8 cellular contexts compared by ENCODE assay signal in the genomic region with DNA sequence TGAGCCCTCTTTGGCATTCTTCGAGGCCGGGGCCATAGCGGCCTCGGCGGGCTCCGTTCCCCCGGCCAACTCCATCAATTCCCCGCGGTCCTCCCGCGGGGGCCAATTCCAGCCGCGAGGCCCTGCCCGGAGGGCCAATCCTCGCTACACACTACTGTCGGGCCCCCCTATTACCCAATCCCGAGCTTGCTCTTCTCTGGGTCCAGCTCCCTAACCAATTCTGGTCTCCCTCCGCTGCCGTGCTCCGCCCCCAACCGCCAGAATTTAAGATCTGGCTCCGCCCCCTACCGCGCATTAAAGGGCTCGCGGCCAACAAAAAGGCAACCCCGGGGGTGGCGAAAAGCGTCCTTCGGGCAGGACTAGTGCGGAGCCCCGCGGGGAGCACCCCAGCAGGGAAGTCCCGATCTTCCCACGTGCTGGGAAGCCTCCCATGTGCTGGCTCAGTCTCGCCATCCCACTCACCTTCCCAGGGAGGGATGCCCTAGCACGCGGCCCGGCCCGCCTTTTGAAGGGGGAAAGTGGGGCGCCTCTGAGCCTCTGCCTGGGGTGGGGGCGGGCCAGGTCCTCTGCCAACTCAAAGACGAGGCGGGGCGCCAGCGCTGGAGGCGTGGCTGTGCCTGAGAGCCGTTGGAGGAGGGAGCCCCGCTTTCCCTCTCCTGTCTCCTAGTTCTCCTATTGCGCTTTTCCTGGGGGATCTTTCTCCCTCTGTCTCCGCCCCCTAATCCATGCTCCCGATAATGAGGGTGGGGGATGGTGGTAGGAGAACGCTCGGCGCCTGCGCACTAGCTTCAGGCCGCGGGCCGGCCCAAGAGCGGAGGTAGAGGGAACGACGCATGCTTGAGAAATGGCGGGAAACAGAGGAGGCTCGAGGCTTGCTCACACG. TPM values are rescaled to one million over a fixed set of nuclear protein-coding genes. Genes with fewer than 3 reads are reported as not detected.
DNase-seq lines count a peak whose midpoint lies in the region; ATAC-seq, FAIRE-seq and TF ChIP-seq lines count a peak whose summit lies in the region.

No MANE protein-coding gene starts in this region.

- CTCF ChIA-PET in HepG2 (lab: Yijun Ruan, JAX; ENCODE audit: low intra/inter-chr PET ratio, low total read pairs), result interaction anchor here (1.0 to 3.4 kb wide), 3 partner anchors 10 to 105 kb away, joined by 5 to 25 read pairs (median 6); no protein-coding TSS in a partner anchor

- H3K36me3 ChIP-seq in HepG2 (replicated peaks in 1 of 2; ENCODE audit: control insufficient read depth in 1 of 2, insufficient read depth in 2 of 2, low read length in 2 of 2), result no peaks in the 10 kb centered on the region

- H3K4me1 ChIP-seq in HepG2 (ENCODE audit: insufficient read depth, low read length), result peaks cover 67% of the 10 kb centered on the region

- TF ChIP-seq POLR2A in HepG2 (IDR thresholded peaks at IDR 0.05; ENCODE audit: insufficient read depth in 1 of 2, low read depth in 2 of 2, low read length in 2 of 2), result no peak

- ATAC-seq in GM18861 (IDR thresholded peaks at IDR 0.05; ENCODE audit: unreplicated experiment) (peak; percentile 76), HG03064 (IDR thresholded peaks at IDR 0.05; ENCODE audit: low read depth, unreplicated experiment) (peak; percentile 84), HepG2 (no peak)

- no peak for TF ChIP-seq EP300 in HepG2 (IDR thresholded peaks at IDR 0.05; ENCODE audit: low read depth in 2 of 2, low read length in 2 of 2)
- TF ChIP-seq EP300 in HepG2 (CRISPR knock-in tag; IDR thresholded peaks at IDR 0.05; ENCODE audit: borderline replicate concordance), result no peak

- POLR2A ChIA-PET in HepG2 (lab: Yijun Ruan, JAX), result interaction anchor here (0.9 to 2.2 kb wide), 3 partner anchors 10 to 105 kb away, joined by 3 to 13 read pairs (median 6); partner anchors contain the start of gene CEACAM1

- BruUV-seq in HepG2 (replicated peaks; lab: Mats Ljungman, UMichigan), result no TSS peak

- H3K79me2 ChIP-seq in HepG2 (ENCODE audit: insufficient read depth, low read length), result no peaks in the 10 kb centered on the region

- no peak for FAIRE-seq in HepG2 (lab: Jason Lieb, UNC)

- TF ChIP-seq CTCF in 22Rv1 (IDR thresholded peaks at IDR 0.05) (no peak), HepG2 (CRISPR knock-in tag; IDR thresholded peaks at IDR 0.05) (no peak)

- no peak overlapping the region for H3K9ac ChIP-seq in HepG2 (ENCODE audit: insufficient read depth, low read depth, low read length)

- WGBS in HepG2 (ENCODE audit: low lambda C conversion rate), result 86% methylated on average over 64 of the region's 65 CpGs

- peak overlapping the region in 1 of 3 experiments; percentile 32; a peak in 1 of 6 replicates for H3K4me3 ChIP-seq in HepG2 (replicated peaks in 1 of 3; ENCODE audit: insufficient read depth in 1 of 3, low read depth in 2 of 3, low read length in 3 of 3)

- no peaks in the 10 kb centered on the region for H4K20me1 ChIP-seq in HepG2 (ENCODE audit: insufficient read depth, low read length)

- intact Hi-C loops in HepG2 (cut with micrococcal nuclease; ENCODE audit: unreplicated experiment), result no loop called here

- DNase-seq in NCI-H226 (peak; percentile 39), dermis blood vessel endothelial cell (peak; percentile 94), HepG2 (ENCODE audit: low spot score) (no peak)
- DNase-seq in activated CD4-positive, alpha-beta T cell treated with anti-CD3 and anti-CD28 coated beads, Interleukin-2, amount 50 U/mL, for 24 hours (ENCODE audit: low read depth in 1 of 2, low spot score in 1 of 2), result peak; percentile 87 to 91
- DNase-seq in stimulated activated CD4-positive, alpha-beta T cell treated with anti-CD3 and anti-CD28 coated beads, Interleukin-2, amount 100 ng/mL, for 24 hours, result peak; percentile 94 to 95

- in situ Hi-C loops in HepG2 (cut with HindIII; ENCODE audit: extremely low pct_ligation_motif_present, low pct_unique_long_range_greater_than_20kb), result no loop called here

- H3K27ac ChIP-seq in 22Rv1 (peak overlapping the region; percentile 40), HepG2 (ENCODE audit: extremely low read length, insufficient read depth, low read length) (no peak overlapping the region)

- H3K27me3 ChIP-seq in HepG2 (ENCODE audit: control insufficient read depth in 1 of 2, insufficient read depth in 2 of 2, low read length in 2 of 2), result peaks cover 4 to 36% of the 10 kb centered on the region in 2 experiments

- H3K4me2 ChIP-seq in HepG2 (ENCODE audit: low read depth, low read length), result peak overlapping the region; percentile 45; the same call in 1 of the 2 replicates

- no peak overlapping the region for H2AFZ ChIP-seq in HepG2 (ENCODE audit: low read length)

- TF ChIP-seq RAD21 in HepG2 (CRISPR knock-in tag; IDR thresholded peaks at IDR 0.05), result no peak

- H3K9me3 ChIP-seq in HepG2 (ENCODE audit: low read length), result no peaks in the 10 kb centered on the region

RNA-seq across cellular contexts. Expression of gene LIPE, which starts 3.5 kb away (rescaled TPM):
- total RNA-seq in dermis blood vessel endothelial cell, result 10.8 and 12.1 TPM in 2 replicates
- not detected in 2 replicates for total RNA-seq in HepG2 (2016; rRNA removed; fragmentation: Illumina TruSeq; extraction: Trizol)
- total RNA-seq in HepG2 (2016; cell fraction: cytosol; rRNA removed; fragmentation: Illumina TruSeq; extraction: Trizol; ENCODE audit: low read depth), result not detected in 2 replicates
- not detected in 2 replicates for total RNA-seq in HepG2 (2016; cell fraction: insoluble cytoplasmic fraction; rRNA removed; fragmentation: Illumina TruSeq; extraction: Trizol)
- not detected in 2 replicates for total RNA-seq in HepG2 (2016; cell fraction: membrane; rRNA removed; fragmentation: Illumina TruSeq; extraction: Trizol)
- not detected in 2 replicates for total RNA-seq in HepG2 (2016; cell fraction: nucleus; rRNA removed; fragmentation: Illumina TruSeq; extraction: Trizol)
- 0.20 TPM in 1 of 2 replicates, not detected in the other for polyA plus RNA-seq in HepG2 (2011; rRNA removed)
- polyA plus RNA-seq in HepG2 (2011; cell fraction: cytosol; rRNA removed), result 0.08 and 0.13 TPM in 2 replicates
- 0.03 TPM in 1 of 2 replicates, not detected in the other for polyA plus RNA-seq in HepG2 (2011; cell fraction: nucleus; rRNA removed)
- 0.13 and 0.15 TPM in 2 replicates for polyA plus RNA-seq in HepG2 (2012)
- polyA plus RNA-seq in HepG2 (2016; cell fraction: cytosol; fragmentation: Illumina TruSeq; extraction: Trizol; ENCODE audit: low read depth), result not detected in 2 replicates
- polyA plus RNA-seq in HepG2 (2016; cell fraction: insoluble cytoplasmic fraction; fragmentation: Illumina TruSeq; extraction: Trizol; ENCODE audit: low read depth), result not detected in 2 replicates
- polyA plus RNA-seq in HepG2 (2016; cell fraction: membrane; fragmentation: Illumina TruSeq; extraction: Trizol; ENCODE audit: low read depth), result not detected in 2 replicates
- polyA plus RNA-seq in HepG2 (2016; cell fraction: nucleus; fragmentation: Illumina TruSeq; extraction: Trizol; ENCODE audit: insufficient read depth, low read depth), result not detected in 2 replicates
- not detected in 2 replicates for polyA minus RNA-seq in HepG2 (2011; rRNA and poly(A)+ RNA removed; ENCODE audit: low replicate concordance)
- polyA minus RNA-seq in HepG2 (2011; cell fraction: cytosol; rRNA and poly(A)+ RNA removed), result not detected in 2 replicates
- polyA minus RNA-seq in HepG2 (2011; cell fraction: nucleus; rRNA and poly(A)+ RNA removed), result not detected in 2 replicates

RNA-seq across cellular contexts. Expression of gene CXCL17, which starts 19.0 kb away (rescaled TPM):
- total RNA-seq in dermis blood vessel endothelial cell, result not detected in 2 replicates
- total RNA-seq in HepG2 (2016; rRNA removed; fragmentation: Illumina TruSeq; extraction: Trizol), result not detected in 2 replicates
- total RNA-seq in HepG2 (2016; cell fraction: cytosol; rRNA removed; fragmentation: Illumina TruSeq; extraction: Trizol; ENCODE audit: low read depth), result not detected in 2 replicates
- total RNA-seq in HepG2 (2016; cell fraction: insoluble cytoplasmic fraction; rRNA removed; fragmentation: Illumina TruSeq; extraction: Trizol), result not detected in 2 replicates
- total RNA-seq in HepG2 (2016; cell fraction: membrane; rRNA removed; fragmentation: Illumina TruSeq; extraction: Trizol), result not detected in 2 replicates
- not detected in 2 replicates for total RNA-seq in HepG2 (2016; cell fraction: nucleus; rRNA removed; fragmentation: Illumina TruSeq; extraction: Trizol)
- 0.10 and 0.12 TPM in 2 replicates for polyA plus RNA-seq in HepG2 (2011; rRNA removed)
- polyA plus RNA-seq in HepG2 (2011; cell fraction: cytosol; rRNA removed), result 0.06 and 0.07 TPM in 2 replicates
- polyA plus RNA-seq in HepG2 (2011; cell fraction: nucleus; rRNA removed), result not detected in 2 replicates
- polyA plus RNA-seq in HepG2 (2012), result 0.23 TPM in 1 of 2 replicates, not detected in the other
- not detected in 2 replicates for polyA plus RNA-seq in HepG2 (2016; cell fraction: cytosol; fragmentation: Illumina TruSeq; extraction: Trizol; ENCODE audit: low read depth)
- not detected in 2 replicates for polyA plus RNA-seq in HepG2 (2016; cell fraction: insoluble cytoplasmic fraction; fragmentation: Illumina TruSeq; extraction: Trizol; ENCODE audit: low read depth)
- polyA plus RNA-seq in HepG2 (2016; cell fraction: membrane; fragmentation: Illumina TruSeq; extraction: Trizol; ENCODE audit: low read depth), result not detected in 2 replicates
- polyA plus RNA-seq in HepG2 (2016; cell fraction: nucleus; fragmentation: Illumina TruSeq; extraction: Trizol; ENCODE audit: insufficient read depth, low read depth), result not detected in 2 replicates
- not detected in 2 replicates for polyA minus RNA-seq in HepG2 (2011; rRNA and poly(A)+ RNA removed; ENCODE audit: low replicate concordance)
- polyA minus RNA-seq in HepG2 (2011; cell fraction: cytosol; rRNA and poly(A)+ RNA removed), result not detected in 2 replicates
- not detected in 2 replicates for polyA minus RNA-seq in HepG2 (2011; cell fraction: nucleus; rRNA and poly(A)+ RNA removed)

RNA-seq across cellular contexts. Expression of gene CNFN, which starts 33.6 kb away (rescaled TPM):
- total RNA-seq in dermis blood vessel endothelial cell (not detected in 2 replicates), HepG2 (2016; rRNA removed; fragmentation: Illumina TruSeq; extraction: Trizol) (0.35 TPM in 1 of 2 replicates, not detected in the other)
- not detected in 2 replicates for total RNA-seq in HepG2 (2016; cell fraction: cytosol; rRNA removed; fragmentation: Illumina TruSeq; extraction: Trizol; ENCODE audit: low read depth)
- total RNA-seq in HepG2 (2016; cell fraction: insoluble cytoplasmic fraction; rRNA removed; fragmentation: Illumina TruSeq; extraction: Trizol), result not detected in 2 replicates
- not detected in 2 replicates for total RNA-seq in HepG2 (2016; cell fraction: membrane; rRNA removed; fragmentation: Illumina TruSeq; extraction: Trizol)
- total RNA-seq in HepG2 (2016; cell fraction: nucleus; rRNA removed; fragmentation: Illumina TruSeq; extraction: Trizol), result not detected in 2 replicates
- 1.0 and 1.1 TPM in 2 replicates for polyA plus RNA-seq in HepG2 (2011; rRNA removed)
- 0.68 and 1.7 TPM in 2 replicates for polyA plus RNA-seq in HepG2 (2011; cell fraction: cytosol; rRNA removed)
- 0.84 and 1.9 TPM in 2 replicates for polyA plus RNA-seq in HepG2 (2011; cell fraction: nucleus; rRNA removed)
- 1.2 and 1.7 TPM in 2 replicates for polyA plus RNA-seq in HepG2 (2012)
- 0.83 and 1.2 TPM in 2 replicates for polyA plus RNA-seq in HepG2 (2016; cell fraction: cytosol; fragmentation: Illumina TruSeq; extraction: Trizol; ENCODE audit: low read depth)
- polyA plus RNA-seq in HepG2 (2016; cell fraction: insoluble cytoplasmic fraction; fragmentation: Illumina TruSeq; extraction: Trizol; ENCODE audit: low read depth), result 0.75 TPM in 1 of 2 replicates, not detected in the other
- 1.1 and 1.3 TPM in 2 replicates for polyA plus RNA-seq in HepG2 (2016; cell fraction: membrane; fragmentation: Illumina TruSeq; extraction: Trizol; ENCODE audit: low read depth)
- polyA plus RNA-seq in HepG2 (2016; cell fraction: nucleus; fragmentation: Illumina TruSeq; extraction: Trizol; ENCODE audit: insufficient read depth, low read depth), result not detected in 2 replicates
- polyA minus RNA-seq in HepG2 (2011; rRNA and poly(A)+ RNA removed; ENCODE audit: low replicate concordance), result 1.3 TPM in 1 of 2 replicates, not detected in the other
- not detected in 2 replicates for polyA minus RNA-seq in HepG2 (2011; cell fraction: cytosol; rRNA and poly(A)+ RNA removed)
- polyA minus RNA-seq in HepG2 (2011; cell fraction: nucleus; rRNA and poly(A)+ RNA removed), result not detected in 2 replicates

Comparison
In these comparisons a context has a peak if more than half of its experiments do, and no peak if none do; other contexts are left out.
1. RNA of gene LIPE, which starts 3.5 kb away (total RNA-seq): 10.8 to 12.1 TPM in dermis blood vessel endothelial cell; not detected in HepG2; every median in the first group is over 10 times any median in the second.